Comparison of ENCODE assay signal across 8 cellular contexts in genomic region chr21:42187976-42188653, GRCh38. TPM values are rescaled to one million over a fixed set of nuclear protein-coding genes. Genes with fewer than 3 reads are reported as not detected.
DNase-seq lines count a peak whose midpoint lies in the region; ATAC-seq, FAIRE-seq and TF ChIP-seq lines count a peak whose summit lies in the region.

No MANE protein-coding gene starts in this region.

- peak overlapping the region; percentile 96 for H3K4me2 ChIP-seq in Loucy (ENCODE audit: low read depth, low read length, poor library complexity, severe bottlenecking)

- CTCF ChIA-PET in Calu3 (lab: Charles Lee), result no interaction called here

- FAIRE-seq in D721Med (lab: Jason Lieb, UNC), result no peak

- peaks cover 71% of the 10 kb centered on the region for H3K4me1 ChIP-seq in Loucy (ENCODE audit: insufficient read depth, low read length, poor library complexity, severe bottlenecking)

- no peaks in the 10 kb centered on the region for H3K27me3 ChIP-seq in Loucy (ENCODE audit: insufficient read depth, low read length, poor library complexity, severe bottlenecking)

- peaks cover 17% of the 10 kb centered on the region for H3K27me3 Mint-ChIP-seq in Calu3 (ENCODE audit: unreplicated experiment)

- no peaks in the 10 kb centered on the region for H3K9me2 ChIP-seq in Loucy (replicated peaks; ENCODE audit: low read depth, low read length)

- intact Hi-C loops in left cardiac atrium (cut with DNase I), result no loop called here
- intact Hi-C loops in Calu3 (cut with micrococcal nuclease; ENCODE audit: unreplicated experiment), result no loop called here

- H3K9me3 Mint-ChIP-seq in Calu3 (ENCODE audit: low read depth, unreplicated experiment), result no peaks in the 10 kb centered on the region

- no peaks in the 10 kb centered on the region for H3K4me1 Mint-ChIP-seq in Calu3 (ENCODE audit: low read depth, unreplicated experiment)

- H3F3A ChIP-seq in Loucy (ENCODE audit: low read depth), result peaks cover 14% of the 10 kb centered on the region

- peak overlapping the region; percentile 70 for H3K4me3 ChIP-seq in Loucy (ENCODE audit: low read length, poor library complexity, severe bottlenecking)

- no peak for TF ChIP-seq CTCF in Loucy (conservative IDR thresholded peaks at IDR 0.05; ENCODE audit: low read length)
- no peak for TF ChIP-seq CTCF in Calu3 (IDR thresholded peaks at IDR 0.05; ENCODE audit: unreplicated experiment)
- no peak for TF ChIP-seq CTCF in D721Med (IDR thresholded peaks at IDR 0.05; ENCODE audit: insufficient read depth, missing control alignments)

- no peak overlapping the region for H3K4me3 Mint-ChIP-seq in Calu3 (ENCODE audit: low read depth, unreplicated experiment)

- DNase-seq in CMK (ENCODE audit: low read depth) (peak; percentile 41), left cardiac atrium (no peak), Calu3 (no peak), D721Med (ENCODE audit: insufficient read length, low spot score) (no peak)
- peak; percentile 59 for DNase-seq in activated CD8-positive, alpha-beta memory T cell treated with anti-CD3 and anti-CD28 coated beads, Interleukin-2, amount 50 U/mL, for 24 hours (ENCODE audit: extremely low read depth)
- peak; percentile 61 for DNase-seq in stimulated activated CD8-positive, alpha-beta memory T cell treated with anti-CD3 and anti-CD28 coated beads, Interleukin-12 subunit alpha, Interleukin-12 subunit beta, amount 100 ng/mL, for 4 hours (ENCODE audit: low read depth)

- no peak overlapping the region for H2AFZ ChIP-seq in Loucy (ENCODE audit: low read length)

- no peaks in the 10 kb centered on the region for H3K79me2 ChIP-seq in Loucy (ENCODE audit: insufficient read depth, low read length)

- H3K9me3 ChIP-seq in Loucy (ENCODE audit: insufficient read depth, low read depth, low read length), result peaks cover 7% of the 10 kb centered on the region; the same call in 1 of the 2 replicates

- no TSS peak for BruUV-seq in Calu3 (replicated peaks; lab: Mats Ljungman, UMichigan)

- peak overlapping the region; percentile 85 for H3K9ac ChIP-seq in Loucy (ENCODE audit: low read depth, low read length, poor library complexity, severe bottlenecking)

- ATAC-seq in GM21515 (IDR thresholded peaks at IDR 0.05; ENCODE audit: unreplicated experiment), result peak; percentile 97
- ATAC-seq in left cardiac atrium, result peak; percentile 85 to 93

- no peaks in the 10 kb centered on the region for H4K20me1 ChIP-seq in Loucy (ENCODE audit: insufficient read depth, low read length, poor library complexity, severe bottlenecking)

- no peaks in the 10 kb centered on the region for H3K36me3 ChIP-seq in Loucy (ENCODE audit: insufficient read depth, low read length)

- no peak overlapping the region for H3K27ac Mint-ChIP-seq in Calu3 (ENCODE audit: unreplicated experiment)

- H3K36me3 Mint-ChIP-seq in Calu3 (ENCODE audit: insufficient read depth, unreplicated experiment), result no peaks in the 10 kb centered on the region

RNA-seq across cellular contexts. Expression of gene ABCG1, which starts 30.8 kb away (rescaled TPM):
- 10 to 100 TPM in 1 of 2 donors, 1 to 10 TPM in 1; 6.3 to 13.5 TPM for total RNA-seq in left cardiac atrium
- 0.19 and 0.29 TPM in 2 replicates for total RNA-seq in Calu3 (2022)

Comparison
In these comparisons a context has a peak if more than half of its experiments do, and no peak if none do; other contexts are left out.
1. DNase-seq: peak in CMK (single experiment), activated CD8-positive, alpha-beta memory T cell treated with anti-CD3 and anti-CD28 coated beads, Interleukin-2, amount 50 U/mL, for 24 hours (single experiment) and stimulated activated CD8-positive, alpha-beta memory T cell treated with anti-CD3 and anti-CD28 coated beads, Interleukin-12 subunit alpha, Interleukin-12 subunit beta, amount 100 ng/mL, for 4 hours (single experiment); none in left cardiac atrium (single experiment), Calu3 (single experiment) and D721Med (single experiment).